ENCODE assay signal across 11 cellular contexts in the genomic region with DNA sequence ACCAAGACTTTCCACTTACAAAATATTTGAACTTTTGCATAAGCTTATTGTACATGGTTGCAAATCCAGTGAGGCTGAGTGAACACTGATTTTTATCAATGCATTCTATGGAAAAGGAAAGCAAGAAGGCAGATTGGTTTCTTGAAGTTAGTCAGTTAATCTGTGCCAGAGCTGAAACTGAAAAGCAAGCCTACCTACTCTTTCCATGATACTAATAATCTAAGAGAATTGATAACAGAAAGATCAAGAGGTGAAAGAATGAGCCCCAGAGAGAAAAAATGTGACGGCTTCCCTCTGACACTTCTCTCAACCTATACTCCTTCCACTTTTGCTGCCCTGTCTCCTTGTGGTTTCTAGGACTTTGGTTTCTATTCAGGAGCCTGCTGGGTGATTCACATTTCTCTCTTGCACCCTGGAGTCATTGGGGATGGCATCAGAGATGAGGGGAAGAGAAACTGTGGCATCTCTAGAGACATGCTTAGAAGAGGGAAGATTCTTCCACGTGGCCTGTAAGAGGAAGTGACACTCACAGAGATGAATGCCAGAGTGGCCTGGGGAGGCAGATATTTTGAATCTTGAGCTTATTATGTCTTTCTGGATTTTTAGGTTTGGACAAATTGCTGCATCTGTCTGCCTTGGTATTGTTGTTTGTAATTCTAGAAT.
A peak's percentile ranks its signal among the peaks of the same experiment; 100 is the strongest.
DNase-seq lines count a peak whose midpoint lies in the region; ATAC-seq, FAIRE-seq and TF ChIP-seq lines count a peak whose summit lies in the region.
"Had no signal": no experiment of that assay in that cellular context is flagged by ENCODE, and none has a peak within 500 bp of the region (broad histone marks: within the 10 kb centered on the region; RNA-seq: fewer than 3 reads in every experiment).

No MANE protein-coding gene starts in this region.

- H3K4me3 ChIP-seq in GM12865 (ENCODE audit: low read depth, low read length) (no peak overlapping the region), adipocyte (ENCODE audit: low read length) (no peak overlapping the region), kidney (ENCODE audit: low read length in 2 of 2) (no peak overlapping the region), HAP-1 (no peak overlapping the region)
- H3K4me3 ChIP-seq: gastroesophageal sphincter had no signal

- DNase-seq in GM12865 (ENCODE audit: low read depth), result peak; percentile 11
- DNase-seq in adipocyte (ENCODE audit: low read depth), result peak; percentile 1
- DNase-seq in retina, result no peak
- DNase-seq in stimulated activated CD4-positive, alpha-beta T cell treated with anti-CD3 and anti-CD28 coated beads, Interleukin-2, amount 100 ng/mL, for 48 hours, result no peak
- DNase-seq in kidney, result no peak
- no peak for DNase-seq in HAP-1 (ENCODE audit: low spot score in 2 of 2)
- DNase-seq: CD4-positive, alpha-beta memory T cell; naive B cell had no signal

- intact Hi-C loops in kidney (cut with DNase I), result no loop called here

- no peak for FAIRE-seq in kidney (lab: Jason Lieb, UNC)

- H3K27ac ChIP-seq in kidney (ENCODE audit: low read depth in 2 of 2, low read length in 2 of 2), result no peak overlapping the region
- H3K27ac ChIP-seq: gastroesophageal sphincter had no signal

- peak overlapping the region; percentile 36 for H3K9ac ChIP-seq in adipocyte (ENCODE audit: low read length)
- H3K9ac ChIP-seq in kidney (ENCODE audit: low read length in 2 of 2), result no peak overlapping the region

- no peaks in the 10 kb centered on the region for H3K27me3 ChIP-seq in adipocyte (replicated peaks; ENCODE audit: control insufficient read depth, insufficient read depth, low read length)
- no peaks in the 10 kb centered on the region; the same call in 1 of the 2 replicates for H3K27me3 ChIP-seq in HAP-1 (ENCODE audit: low read depth)
- H3K27me3 ChIP-seq: gastroesophageal sphincter had no signal

- peaks cover 55% of the 10 kb centered on the region for H3K4me1 ChIP-seq in adipocyte (ENCODE audit: control insufficient read depth, insufficient read depth, low read length)
- H3K4me1 ChIP-seq in kidney (ENCODE audit: control insufficient read depth in 1 of 2, insufficient read depth in 1 of 2, low read depth in 1 of 2, low read length in 2 of 2), result no peaks in the 10 kb centered on the region
- H3K4me1 ChIP-seq in HAP-1, result no peaks in the 10 kb centered on the region
- H3K4me1 ChIP-seq: gastroesophageal sphincter had no signal

- in situ Hi-C loops in HAP-1 (cut with MboI; ENCODE audit: low sequenced_read_pairs), result no loop called here

- TF ChIP-seq CTCF in GM12865 (IDR thresholded peaks at IDR 0.05; ENCODE audit: insufficient read depth, low read depth, low read length, missing control alignments) (no peak), kidney (IDR thresholded peaks at IDR 0.05; ENCODE audit: borderline replicate concordance, extremely low read depth, insufficient read depth) (no peak)

- ATAC-seq in GM21515 (IDR thresholded peaks at IDR 0.05; ENCODE audit: unreplicated experiment), result peak; percentile 68
- ATAC-seq in HG03175 (IDR thresholded peaks at IDR 0.05; ENCODE audit: unreplicated experiment), result peak; percentile 89
- ATAC-seq: gastroesophageal sphincter had no signal

- no peaks in the 10 kb centered on the region for H3K9me3 ChIP-seq in adipocyte (ENCODE audit: control insufficient read depth, low read length)
- no peaks in the 10 kb centered on the region for H3K9me3 ChIP-seq in kidney (ENCODE audit: control insufficient read depth in 1 of 2, low read length in 2 of 2)
- H3K9me3 ChIP-seq in HAP-1, result no peaks in the 10 kb centered on the region
- H3K9me3 ChIP-seq: gastroesophageal sphincter had no signal

- H3K36me3 ChIP-seq in adipocyte (ENCODE audit: control insufficient read depth, insufficient read depth, low read length, severe bottlenecking), result no peaks in the 10 kb centered on the region
- H3K36me3 ChIP-seq in kidney (ENCODE audit: control insufficient read depth in 1 of 2, insufficient read depth in 2 of 2, low read length in 2 of 2), result no peaks in the 10 kb centered on the region
- H3K36me3 ChIP-seq in HAP-1 (replicated peaks), result no peaks in the 10 kb centered on the region
- H3K36me3 ChIP-seq: gastroesophageal sphincter had no signal

Comparison
In these comparisons a context has a peak if more than half of its experiments do, and no peak if none do; other contexts are left out.
1. DNase-seq: peak in GM12865 (single experiment) and adipocyte (single experiment); none in retina (single experiment), stimulated activated CD4-positive, alpha-beta T cell treated with anti-CD3 and anti-CD28 coated beads, Interleukin-2, amount 100 ng/mL, for 48 hours (0 of 2), kidney (single experiment) and HAP-1 (0 of 2).